ENCODE assay signal across 37 cellular contexts in the genomic region with DNA sequence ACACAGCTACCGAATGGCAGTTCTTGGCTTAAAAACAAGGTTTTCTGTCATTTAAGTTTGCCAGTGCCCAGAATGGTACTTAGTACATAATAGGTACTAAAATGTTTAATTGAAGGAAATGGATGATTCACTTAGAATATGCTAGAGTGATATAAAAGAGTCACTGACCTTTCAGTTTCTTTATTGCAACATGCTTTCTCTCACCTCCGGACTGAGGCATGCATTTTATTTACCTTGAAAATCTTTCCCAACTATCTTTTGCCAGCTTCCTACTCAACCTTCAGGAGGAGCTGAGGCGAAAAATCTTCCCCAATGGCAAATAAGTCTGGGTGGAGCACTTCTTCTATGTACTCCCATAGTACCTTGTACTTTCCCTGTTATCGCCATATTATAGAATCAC.
"Had no signal": no experiment of that assay in that cellular context is flagged by ENCODE, and none has a peak within 500 bp of the region (broad histone marks: within the 10 kb centered on the region; RNA-seq: fewer than 3 reads in every experiment).

No MANE protein-coding gene starts in this region.

- ATAC-seq: activated CD8-positive, alpha-beta memory T cell treated with anti-CD3 and anti-CD28 coated beads, Interleukin-2, amount 10 ng/mL, durations not matched to agents 7 days and 5 days; activated naive CD8-positive, alpha-beta T cell treated with anti-CD3 and anti-CD28 coated beads, Interleukin-2, amount 50 U/mL, for 24 hours had no signal

- H3K4me3 ChIP-seq: cardiac muscle cell had no signal

- H3K27ac Mint-ChIP-seq: activated B cell treated with CpG ODN at 0.5 μM for 24 hours; activated CD4-positive, alpha-beta memory T cell treated with anti-CD3 and anti-CD28 coated beads, Interleukin-2, amount 10 ng/mL, durations not matched to agents 7 days and 5 days; activated CD8-positive, alpha-beta memory T cell treated with anti-CD3 and anti-CD28 coated beads, Interleukin-2, amount 10 ng/mL, durations not matched to agents 7 days and 5 days; activated naive CD4-positive, alpha-beta T cell treated with anti-CD3 and anti-CD28 coated beads, Interleukin-2, amount 10 ng/mL, durations not matched to agents 7 days and 5 days; activated naive CD8-positive, alpha-beta T cell; activated naive CD8-positive, alpha-beta T cell treated with anti-CD3 and anti-CD28 coated beads, Interleukin-2, amount 50 U/mL, for 24 hours; brain had no signal

- H3K36me3 Mint-ChIP-seq: activated CD8-positive, alpha-beta memory T cell treated with anti-CD3 and anti-CD28 coated beads, Interleukin-2, amount 10 ng/mL, durations not matched to agents 7 days and 5 days; activated naive CD4-positive, alpha-beta T cell treated with anti-CD3 and anti-CD28 coated beads, Interleukin-2, amount 10 ng/mL, durations not matched to agents 7 days and 5 days; activated naive CD8-positive, alpha-beta T cell; brain had no signal

- H3K9me3 Mint-ChIP-seq: activated B cell treated with CpG ODN at 0.5 μM for 24 hours; activated CD4-positive, alpha-beta memory T cell treated with anti-CD3 and anti-CD28 coated beads, Interleukin-2, amount 10 ng/mL, durations not matched to agents 7 days and 5 days; activated naive CD4-positive, alpha-beta T cell treated with anti-CD3 and anti-CD28 coated beads, Interleukin-2, amount 10 ng/mL, durations not matched to agents 7 days and 5 days; activated naive CD8-positive, alpha-beta T cell treated with anti-CD3 and anti-CD28 coated beads, Interleukin-2, amount 50 U/mL, for 24 hours; brain; central memory CD8-positive, alpha-beta T cell had no signal

- H3K27ac ChIP-seq: cardiac muscle cell, VCaP had no signal

- H3K4me3 Mint-ChIP-seq: activated B cell treated with CpG ODN at 0.5 μM for 24 hours; activated CD4-positive, alpha-beta memory T cell treated with anti-CD3 and anti-CD28 coated beads, Interleukin-2, amount 10 ng/mL, durations not matched to agents 7 days and 5 days; activated CD8-positive, alpha-beta memory T cell treated with anti-CD3 and anti-CD28 coated beads, Interleukin-2, amount 10 ng/mL, durations not matched to agents 7 days and 5 days; activated naive CD4-positive, alpha-beta T cell treated with anti-CD3 and anti-CD28 coated beads, Interleukin-2, amount 10 ng/mL, durations not matched to agents 7 days and 5 days; activated naive CD8-positive, alpha-beta T cell; activated naive CD8-positive, alpha-beta T cell treated with anti-CD3 and anti-CD28 coated beads, Interleukin-2, amount 50 U/mL, for 24 hours; brain; central memory CD8-positive, alpha-beta T cell had no signal

- H3K36me3 ChIP-seq: cardiac muscle cell had no signal

- H3K27me3 ChIP-seq: cardiac muscle cell had no signal

- DNase-seq: activated B cell treated with CpG ODN at 0.5 μM for 24 hours; activated CD4-positive, alpha-beta memory T cell treated with anti-CD3 and anti-CD28 coated beads, Interleukin-2, amount 10 ng/mL, durations not matched to agents 7 days and 5 days; activated CD4-positive, alpha-beta T cell treated with anti-CD3 and anti-CD28 coated beads for 4 hours; activated CD4-positive, CD25-positive, alpha-beta regulatory T cell treated with anti-CD3 and anti-CD28 coated beads, Interleukin-2, amount 50 U/mL, for 72 hours; activated CD8-positive, alpha-beta memory T cell treated with anti-CD3 and anti-CD28 coated beads for 24 hours; activated CD8-positive, alpha-beta memory T cell treated with anti-CD3 and anti-CD28 coated beads, Interleukin-2, amount 10 ng/mL, durations not matched to agents 7 days and 5 days; activated CD8-positive, alpha-beta memory T cell treated with anti-CD3 and anti-CD28 coated beads, Interleukin-2, amount 50 U/mL, for 48 hours; activated effector memory CD4-positive, alpha-beta T cell treated with Interleukin-2 at 50 U/mL for 16 hours; activated naive CD4-positive, alpha-beta T cell treated with anti-CD3 and anti-CD28 coated beads, Interleukin-2, amount 10 ng/mL, durations not matched to agents 7 days and 5 days; activated naive CD8-positive, alpha-beta T cell treated with anti-CD3 and anti-CD28 coated beads, Interleukin-2, amount 50 U/mL, for 24 hours; activated T-cell treated with anti-CD3 and anti-CD28 coated beads, Interleukin-2, amount 50 U/mL, for 48 hours; anterior cingulate cortex; Kasumi-1; KG1; MM.1S; MV-4-11; NCI-H1092; NCI-H1417; NCI-H146; NCI-H187; NCI-H2029 treated with DMSO at 0.1 percent for 48 hours; NCI-H2107; NCI-H2171; NCI-H510A; NCI-H526; NCI-H748 treated with DMSO at 0.1 percent for 48 hours; OCI-M1; Right ventricle myocardium superior; SW 1271; T-helper 1 cell; T-helper 2 cell; T-helper 9 cell had no signal

- H3K4me1 Mint-ChIP-seq: activated B cell treated with CpG ODN at 0.5 μM for 24 hours; activated CD4-positive, alpha-beta memory T cell treated with anti-CD3 and anti-CD28 coated beads, Interleukin-2, amount 10 ng/mL, durations not matched to agents 7 days and 5 days; activated CD8-positive, alpha-beta memory T cell treated with anti-CD3 and anti-CD28 coated beads, Interleukin-2, amount 10 ng/mL, durations not matched to agents 7 days and 5 days; activated naive CD4-positive, alpha-beta T cell treated with anti-CD3 and anti-CD28 coated beads, Interleukin-2, amount 10 ng/mL, durations not matched to agents 7 days and 5 days; activated naive CD8-positive, alpha-beta T cell treated with anti-CD3 and anti-CD28 coated beads, Interleukin-2, amount 50 U/mL, for 24 hours; central memory CD8-positive, alpha-beta T cell had no signal

- H3K27me3 Mint-ChIP-seq: activated B cell treated with CpG ODN at 0.5 μM for 24 hours; activated CD4-positive, alpha-beta memory T cell treated with anti-CD3 and anti-CD28 coated beads, Interleukin-2, amount 10 ng/mL, durations not matched to agents 7 days and 5 days; activated naive CD4-positive, alpha-beta T cell treated with anti-CD3 and anti-CD28 coated beads, Interleukin-2, amount 10 ng/mL, durations not matched to agents 7 days and 5 days; brain had no signal
